In the genomic region with DNA sequence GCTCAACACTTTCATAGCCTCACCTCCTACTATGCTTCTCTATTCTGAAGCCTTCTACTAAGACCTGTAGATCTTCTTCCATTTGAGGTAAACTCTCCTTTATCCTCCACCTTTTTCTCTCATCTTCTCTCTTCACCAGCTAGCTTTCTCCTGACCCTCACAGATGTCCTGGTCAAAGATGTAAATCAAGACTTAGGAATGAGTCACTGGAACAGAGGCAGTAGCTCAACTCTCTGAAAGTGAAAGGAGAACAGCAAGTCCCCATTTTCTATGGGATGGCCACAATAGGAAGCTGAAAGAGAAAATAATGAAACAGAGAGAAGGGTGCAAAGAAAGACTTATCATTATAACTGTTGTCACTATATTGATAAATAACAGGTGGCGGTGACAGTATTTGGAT, we compare ENCODE assay signal across 12 cellular contexts.
A peak's percentile ranks its signal among the peaks of the same experiment; 100 is the strongest.
DNase-seq lines count a peak whose midpoint lies in the region; ATAC-seq and TF ChIP-seq lines count a peak whose summit lies in the region.
"Had no signal": no experiment of that assay in that cellular context is flagged by ENCODE, and none has a peak within 500 bp of the region (broad histone marks: within the 10 kb centered on the region; RNA-seq: fewer than 3 reads in every experiment).

No MANE protein-coding gene starts in this region.

- TF ChIP-seq RAD21 in SK-N-SH (IDR thresholded peaks at IDR 0.05; ENCODE audit: low read length): no peak

- no peak overlapping the region for H3K4me3 ChIP-seq in SK-N-SH (ENCODE audit: low read depth in 2 of 2, low read length in 1 of 2)
- H3K4me3 ChIP-seq: tibial artery had no signal

- no peaks in the 10 kb centered on the region for H3K27me3 Mint-ChIP-seq in activated T-helper 2 cell treated with anti-CD3 and anti-CD28 coated beads, Interferon-gamma antibody, Interleukin-2, Interleukin-4, amounts not matched to agents 10 μg/mL and 5 μg/mL and 100 μg/mL, durations not matched to agents 14 hours and 24 hours and 36 hours (ENCODE audit: low read depth)
- H3K27me3 Mint-ChIP-seq in nephron (ENCODE audit: low read depth): peaks cover 2% of the 10 kb centered on the region

- H3K36me3 Mint-ChIP-seq in activated T-helper 2 cell treated with anti-CD3 and anti-CD28 coated beads, Interferon-gamma antibody, Interleukin-2, Interleukin-4, amounts not matched to agents 10 μg/mL and 5 μg/mL and 100 μg/mL, durations not matched to agents 14 hours and 24 hours and 36 hours (ENCODE audit: low read depth): peaks cover 43% of the 10 kb centered on the region
- no peaks in the 10 kb centered on the region for H3K36me3 Mint-ChIP-seq in nephron (ENCODE audit: low read depth)

- WGBS in SK-N-SH (ENCODE audit: low lambda C conversion rate): 100% methylated on average over 1 of the region's 1 CpG

- no peaks in the 10 kb centered on the region for H3K36me3 ChIP-seq in SK-N-SH (replicated peaks in 1 of 2; ENCODE audit: control insufficient read depth in 1 of 2, insufficient read depth in 2 of 2, low read length in 1 of 2)
- H3K36me3 ChIP-seq: tibial artery had no signal

- TF ChIP-seq CTCF in SK-N-SH (IDR thresholded peaks at IDR 0.05): no peak
- TF ChIP-seq CTCF in nephron (IDR thresholded peaks at IDR 0.05; ENCODE audit: unreplicated experiment in 3 of 3): no peak

- no peaks in the 10 kb centered on the region for H3K9me3 ChIP-seq in SK-N-SH
- H3K9me3 ChIP-seq: tibial artery had no signal

- peaks cover 5 to 8% of the 10 kb centered on the region in 2 experiments; a peak in 2 of 4 replicates for H3K4me1 ChIP-seq in SK-N-SH (ENCODE audit: control insufficient read depth in 1 of 2, insufficient read depth in 2 of 2, low read depth in 1 of 2, low read length in 1 of 2)

- DNase-seq in SK-N-SH (no peak), hepatic stellate cell (ENCODE audit: low spot score) (no peak), superior temporal gyrus (ENCODE audit: extremely low spot score) (no peak)
- no peak for DNase-seq in activated T-helper 2 cell treated with anti-CD3 and anti-CD28 coated beads, Interferon-gamma antibody, Interleukin-2, Interleukin-4, amounts not matched to agents 10 μg/mL and 5 μg/mL and 100 μg/mL, durations not matched to agents 14 hours and 24 hours and 36 hours (ENCODE audit: low spot score)
- DNase-seq: 8988T; stimulated activated CD4-positive, alpha-beta T cell treated with anti-CD3 and anti-CD28 coated beads, Interleukin-4, amount 100 ng/mL, for 24 hours; tibial artery had no signal

- H3K9ac ChIP-seq in SK-N-SH: no peak overlapping the region

- H3K4me2 ChIP-seq in SK-N-SH: no peak overlapping the region

- no peaks in the 10 kb centered on the region for H3K9me3 Mint-ChIP-seq in activated T-helper 2 cell treated with anti-CD3 and anti-CD28 coated beads, Interferon-gamma antibody, Interleukin-2, Interleukin-4, amounts not matched to agents 10 μg/mL and 5 μg/mL and 100 μg/mL, durations not matched to agents 14 hours and 24 hours and 36 hours
- no peaks in the 10 kb centered on the region for H3K9me3 Mint-ChIP-seq in nephron
- H3K9me3 Mint-ChIP-seq: neural crest cell had no signal

- H3K4me3 Mint-ChIP-seq in activated T-helper 2 cell treated with anti-CD3 and anti-CD28 coated beads, Interferon-gamma antibody, Interleukin-2, Interleukin-4, amounts not matched to agents 10 μg/mL and 5 μg/mL and 100 μg/mL, durations not matched to agents 14 hours and 24 hours and 36 hours (ENCODE audit: low read depth): peak overlapping the region; percentile 20
- H3K4me3 Mint-ChIP-seq in nephron: no peak overlapping the region
- H3K4me3 Mint-ChIP-seq: neural crest cell had no signal

- ATAC-seq in SK-N-SH treated with all-trans-retinoic acid at 6 μM for 48 hours (no peak), HG02870 (IDR thresholded peaks at IDR 0.05; ENCODE audit: unreplicated experiment) (peak; percentile 57), HG02970 (IDR thresholded peaks at IDR 0.05; ENCODE audit: low FRiP score, unreplicated experiment) (no peak)

- no peaks in the 10 kb centered on the region for H3K79me2 ChIP-seq in SK-N-SH (ENCODE audit: insufficient read depth)

- CTCF ChIA-PET in SK-N-SH (lab: Yijun Ruan, JAX): no interaction called here

- intact Hi-C loops in activated T-helper 2 cell treated with anti-CD3 and anti-CD28 coated beads, Interferon-gamma antibody, Interleukin-2, Interleukin-4, amounts not matched to agents 10 μg/mL and 5 μg/mL and 100 μg/mL, durations not matched to agents 14 hours and 24 hours and 36 hours (cut with micrococcal nuclease): loop anchor here (1.0 kb wide), 1 partner anchor 13 kb away; no protein-coding TSS in a partner anchor

- no peaks in the 10 kb centered on the region for H4K20me1 ChIP-seq in SK-N-SH (ENCODE audit: insufficient read depth)

- no peak overlapping the region for H3K27ac ChIP-seq in SK-N-SH (ENCODE audit: low read depth in 2 of 2, low read length in 1 of 2)

- H2AFZ ChIP-seq in SK-N-SH (ENCODE audit: low read depth): no peak overlapping the region

- no peaks in the 10 kb centered on the region for H3K9me2 ChIP-seq in SK-N-SH

- TF ChIP-seq EP300 in SK-N-SH (IDR thresholded peaks at IDR 0.05; ENCODE audit: borderline replicate concordance in 1 of 2, low read depth in 1 of 2, low read length in 1 of 2): no peak

- POLR2A ChIA-PET in SK-N-SH (lab: Yijun Ruan, JAX): no interaction called here

- peaks cover 60% of the 10 kb centered on the region for H3K4me1 Mint-ChIP-seq in activated T-helper 2 cell treated with anti-CD3 and anti-CD28 coated beads, Interferon-gamma antibody, Interleukin-2, Interleukin-4, amounts not matched to agents 10 μg/mL and 5 μg/mL and 100 μg/mL, durations not matched to agents 14 hours and 24 hours and 36 hours (ENCODE audit: low read depth)
- H3K4me1 Mint-ChIP-seq in nephron: peaks cover 67% of the 10 kb centered on the region
- H3K4me1 Mint-ChIP-seq: neural crest cell had no signal

- peak overlapping the region; percentile 40 for H3K27ac Mint-ChIP-seq in activated T-helper 2 cell treated with anti-CD3 and anti-CD28 coated beads, Interferon-gamma antibody, Interleukin-2, Interleukin-4, amounts not matched to agents 10 μg/mL and 5 μg/mL and 100 μg/mL, durations not matched to agents 14 hours and 24 hours and 36 hours
- H3K27ac Mint-ChIP-seq in nephron: peak overlapping the region; percentile 8 to 88 (median 12)

- H3F3A ChIP-seq in SK-N-SH (replicated peaks; ENCODE audit: insufficient read depth): peaks cover 21% of the 10 kb centered on the region

- no peaks in the 10 kb centered on the region for H3K27me3 ChIP-seq in SK-N-SH (ENCODE audit: insufficient read depth)
- H3K27me3 ChIP-seq: tibial artery had no signal

TF ChIP-seq in SK-N-SH, 30 proteins besides CTCF, POLR2A, EP300 and RAD21:
- TF ChIP-seq, protein P1, sequence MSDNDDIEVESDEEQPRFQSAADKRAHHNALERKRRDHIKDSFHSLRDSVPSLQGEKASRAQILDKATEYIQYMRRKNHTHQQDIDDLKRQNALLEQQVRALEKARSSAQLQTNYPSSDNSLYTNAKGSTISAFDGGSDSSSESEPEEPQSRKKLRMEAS (IDR thresholded peaks at IDR 0.05; ENCODE audit: low read depth): no peak
- TF ChIP-seq FOSL2 (IDR thresholded peaks at IDR 0.05; ENCODE audit: borderline replicate concordance, low read depth): peak; percentile 9; the same call in 1 of the 2 replicates
TF ChIP-seq in SK-N-SH: peak in this region for 1.

TF ChIP-seq in SK-N-SH treated with all-trans-retinoic acid at 6 μM for 48 hours, 23 proteins besides CTCF, POLR2A, EP300 and RAD21 (continues in another document):
- TF ChIP-seq ESRRG (CRISPR knock-in tag; IDR thresholded peaks at IDR 0.05) (no peak), CREB5 (CRISPR knock-in tag; IDR thresholded peaks at IDR 0.05; ENCODE audit: low read depth) (no peak), OSR1 (CRISPR knock-in tag; IDR thresholded peaks at IDR 0.05) (no peak), ISL1 (CRISPR knock-in tag; IDR thresholded peaks at IDR 0.05) (no peak), TOX (CRISPR knock-in tag; IDR thresholded peaks at IDR 0.05; ENCODE audit: borderline replicate concordance) (no peak), RARB (CRISPR knock-in tag; IDR thresholded peaks at IDR 0.05) (no peak)
- TF ChIP-seq, protein P2, sequence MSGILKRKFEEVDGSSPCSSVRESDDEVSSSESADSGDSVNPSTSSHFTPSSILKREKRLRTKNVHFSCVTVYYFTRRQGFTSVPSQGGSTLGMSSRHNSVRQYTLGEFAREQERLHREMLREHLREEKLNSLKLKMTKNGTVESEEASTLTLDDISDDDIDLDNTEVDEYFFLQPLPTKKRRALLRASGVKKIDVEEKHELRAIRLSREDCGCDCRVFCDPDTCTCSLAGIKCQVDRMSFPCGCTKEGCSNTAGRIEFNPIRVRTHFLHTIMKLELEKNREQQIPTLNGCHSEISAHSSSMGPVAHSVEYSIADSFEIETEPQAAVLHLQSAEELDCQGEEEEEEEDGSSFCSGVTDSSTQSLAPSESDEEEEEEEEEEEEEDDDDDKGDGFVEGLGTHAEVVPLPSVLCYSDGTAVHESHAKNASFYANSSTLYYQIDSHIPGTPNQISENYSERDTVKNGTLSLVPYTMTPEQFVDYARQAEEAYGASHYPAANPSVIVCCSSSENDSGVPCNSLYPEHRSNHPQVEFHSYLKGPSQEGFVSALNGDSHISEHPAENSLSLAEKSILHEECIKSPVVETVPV (CRISPR knock-in tag; IDR thresholded peaks at IDR 0.05): no peak
- TF ChIP-seq, protein P3, sequence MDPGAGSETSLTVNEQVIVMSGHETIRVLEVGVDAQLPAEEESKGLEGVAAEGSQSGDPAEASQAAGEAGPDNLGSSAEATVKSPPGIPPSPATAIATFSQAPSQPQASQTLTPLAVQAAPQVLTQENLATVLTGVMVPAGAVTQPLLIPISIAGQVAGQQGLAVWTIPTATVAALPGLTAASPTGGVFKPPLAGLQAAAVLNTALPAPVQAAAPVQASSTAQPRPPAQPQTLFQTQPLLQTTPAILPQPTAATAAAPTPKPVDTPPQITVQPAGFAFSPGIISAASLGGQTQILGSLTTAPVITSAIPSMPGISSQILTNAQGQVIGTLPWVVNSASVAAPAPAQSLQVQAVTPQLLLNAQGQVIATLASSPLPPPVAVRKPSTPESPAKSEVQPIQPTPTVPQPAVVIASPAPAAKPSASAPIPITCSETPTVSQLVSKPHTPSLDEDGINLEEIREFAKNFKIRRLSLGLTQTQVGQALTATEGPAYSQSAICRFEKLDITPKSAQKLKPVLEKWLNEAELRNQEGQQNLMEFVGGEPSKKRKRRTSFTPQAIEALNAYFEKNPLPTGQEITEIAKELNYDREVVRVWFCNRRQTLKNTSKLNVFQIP (CRISPR knock-in tag; IDR thresholded peaks at IDR 0.05; ENCODE audit: borderline replicate concordance, low read depth): no peak
